Comparison of ENCODE assay signal across 13 cellular contexts in the genomic region with DNA sequence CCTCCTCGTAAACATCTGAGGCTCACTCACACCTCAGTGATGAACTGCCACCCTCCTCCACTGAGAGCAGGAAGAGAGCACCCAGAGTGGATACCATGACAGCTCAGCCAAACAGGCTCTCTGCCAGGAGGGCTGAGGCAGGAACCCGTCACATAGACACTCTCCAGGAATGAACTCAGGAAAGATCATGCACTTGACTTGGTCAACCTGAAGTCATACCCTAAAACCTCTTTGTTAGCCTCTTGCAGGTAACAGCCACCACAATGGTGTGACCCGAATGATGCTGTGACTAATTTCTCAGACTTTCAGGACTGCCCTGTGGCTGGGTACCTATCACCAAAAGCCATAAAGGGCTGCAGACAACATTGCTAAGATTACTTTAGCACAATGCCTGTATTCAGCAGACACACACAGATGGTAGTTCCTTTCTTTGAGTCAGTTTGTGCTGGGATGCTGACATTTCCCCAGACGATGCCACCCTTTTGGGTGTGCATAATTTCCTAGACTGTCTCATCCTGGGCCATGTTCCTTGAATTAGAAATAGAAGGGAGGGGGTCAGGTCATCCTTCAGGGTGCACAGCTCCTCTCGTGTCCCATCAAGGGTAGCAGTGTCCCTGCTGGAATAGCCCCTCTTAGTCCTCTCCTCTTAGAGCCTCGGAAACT. TPM values are rescaled to one million over a fixed set of nuclear protein-coding genes. Genes with fewer than 3 reads are reported as not detected.
DNase-seq lines count a peak whose midpoint lies in the region; ATAC-seq and TF ChIP-seq lines count a peak whose summit lies in the region.
"Had no signal": no experiment of that assay in that cellular context is flagged by ENCODE, and none has a peak within 500 bp of the region (broad histone marks: within the 10 kb centered on the region; RNA-seq: fewer than 3 reads in every experiment).

No MANE protein-coding gene starts in this region.

- H2BK5ac ChIP-seq in mesenchymal stem cell (ENCODE audit: low read depth, low read length, poor library complexity, severe bottlenecking): no peak overlapping the region

- ATAC-seq in GM21786 (IDR thresholded peaks at IDR 0.05; ENCODE audit: unreplicated experiment) (peak; percentile 69), PC-3 (peak; percentile 59), HG02678 (IDR thresholded peaks at IDR 0.05; ENCODE audit: unreplicated experiment) (no peak)

- CTCF ChIA-PET in PC-3 (lab: Charles Lee): no interaction called here

- H3K18ac ChIP-seq in mesenchymal stem cell (ENCODE audit: low read depth in 1 of 2, low read length in 2 of 2): no peak overlapping the region

- H4K8ac ChIP-seq in mesenchymal stem cell (ENCODE audit: low read length): no peak overlapping the region

- H3K9me3 ChIP-seq in PC-3 (ENCODE audit: low read length) (no peaks in the 10 kb centered on the region), MM.1S (replicated peaks; ENCODE audit: insufficient read depth, low read length) (no peaks in the 10 kb centered on the region), mesenchymal stem cell (ENCODE audit: control insufficient read depth, low read length) (no peaks in the 10 kb centered on the region)
- H3K9me3 ChIP-seq: SJSA1, suprapubic skin had no signal

- no peak overlapping the region for H2BK120ac ChIP-seq in mesenchymal stem cell (ENCODE audit: low read depth, low read length)

- no peak overlapping the region for H2BK12ac ChIP-seq in mesenchymal stem cell (ENCODE audit: low read length in 2 of 2)

- no peaks in the 10 kb centered on the region for H3K79me1 ChIP-seq in mesenchymal stem cell (replicated peaks; ENCODE audit: low read length, poor library complexity, severe bottlenecking)

- H3K4me1 ChIP-seq in PC-3 (ENCODE audit: insufficient read depth, low read length) (no peaks in the 10 kb centered on the region), MM.1S (ENCODE audit: low read length) (peaks cover 10% of the 10 kb centered on the region), mesenchymal stem cell (ENCODE audit: control insufficient read depth, insufficient read depth, low read depth, low read length) (no peaks in the 10 kb centered on the region)
- H3K4me1 ChIP-seq: SJSA1 had no signal

- DNase-seq in GM03348 (ENCODE audit: low spot score): peak; percentile 57
- DNase-seq in PC-3: peak; percentile 58
- DNase-seq in kidney epithelial cell (ENCODE audit: low read depth): peak; percentile 2
- no peak for DNase-seq in NCI-H2107 (lab: John Stamatoyannopoulos, UW)
- no peak for DNase-seq in MM.1S
- no peak for DNase-seq in mesenchymal stem cell
- DNase-seq: activated CD4-positive, alpha-beta T cell treated with anti-CD3 and anti-CD28 coated beads, Interleukin-2, amount 50 U/mL, for 48 hours; NCI-H446 treated with DMSO at 0.1 percent for 48 hours had no signal

- no peak overlapping the region for H4K91ac ChIP-seq in mesenchymal stem cell (ENCODE audit: low read length)

- H3K9me2 ChIP-seq in PC-3 (replicated peaks; ENCODE audit: low read length) (no peaks in the 10 kb centered on the region), MM.1S (replicated peaks; ENCODE audit: insufficient read depth, low read length) (no peaks in the 10 kb centered on the region)

- peak overlapping the region in 1 of 2 experiments; percentile 50 for H3K23ac ChIP-seq in mesenchymal stem cell (ENCODE audit: low read length in 2 of 2)

- H2BK15ac ChIP-seq in mesenchymal stem cell (ENCODE audit: low read depth, poor library complexity, severe bottlenecking): no peak overlapping the region

- no peaks in the 10 kb centered on the region for H3K36me3 ChIP-seq in PC-3 (ENCODE audit: low read depth, low read length)
- H3K36me3 ChIP-seq in kidney epithelial cell (ENCODE audit: control insufficient read depth, insufficient read depth, low read length): no peaks in the 10 kb centered on the region
- no peaks in the 10 kb centered on the region for H3K36me3 ChIP-seq in MM.1S (replicated peaks; ENCODE audit: insufficient read depth, low read length)
- H3K36me3 ChIP-seq in mesenchymal stem cell (ENCODE audit: control insufficient read depth in 1 of 2, insufficient read depth in 2 of 2, low read depth in 1 of 2, low read length in 2 of 2): no peaks in the 10 kb centered on the region
- H3K36me3 ChIP-seq: SJSA1, suprapubic skin had no signal

- 80% methylated on average over 5 of the region's 6 CpGs for WGBS in mesenchymal stem cell

- H3K9ac ChIP-seq in PC-3 (ENCODE audit: low read length) (no peak overlapping the region), MM.1S (ENCODE audit: low read length) (no peak overlapping the region), mesenchymal stem cell (ENCODE audit: low read length) (no peak overlapping the region)

- no peak overlapping the region for H2AK5ac ChIP-seq in mesenchymal stem cell (ENCODE audit: low read length, severe bottlenecking)

- POLR2A ChIA-PET in PC-3 (lab: Charles Lee; ENCODE audit: unreplicated experiment): no interaction called here

- no peak overlapping the region for H2AFZ ChIP-seq in PC-3 (ENCODE audit: low read length)
- no peak overlapping the region for H2AFZ ChIP-seq in MM.1S (ENCODE audit: low read length)
- no peak overlapping the region for H2AFZ ChIP-seq in mesenchymal stem cell (ENCODE audit: low read depth, low read length)

- no TSS peak for BruUV-seq in PC-3 (replicated peaks; lab: Mats Ljungman, UMichigan)

- H3K79me2 ChIP-seq in PC-3 (ENCODE audit: low read length) (no peaks in the 10 kb centered on the region), MM.1S (ENCODE audit: low read length) (no peaks in the 10 kb centered on the region)

- H3K27ac ChIP-seq in PC-3 (ENCODE audit: low read length) (no peak overlapping the region), MM.1S (ENCODE audit: low read length) (no peak overlapping the region), mesenchymal stem cell (ENCODE audit: low read length, poor library complexity, severe bottlenecking) (no peak overlapping the region)
- H3K27ac ChIP-seq: SJSA1, suprapubic skin had no signal

- intact Hi-C loops in PC-3 (cut with micrococcal nuclease): no loop called here

- H3K4ac ChIP-seq in mesenchymal stem cell (ENCODE audit: low read depth in 1 of 2, low read length in 2 of 2): no peak overlapping the region

- no peak overlapping the region for H3K14ac ChIP-seq in mesenchymal stem cell (ENCODE audit: low read length in 2 of 2)

- H3K4me3 ChIP-seq in PC-3 (ENCODE audit: low read length) (no peak overlapping the region), kidney epithelial cell (ENCODE audit: low read depth, low read length) (no peak overlapping the region), MM.1S (ENCODE audit: low read length) (no peak overlapping the region), mesenchymal stem cell (ENCODE audit: insufficient read depth in 1 of 2, low read depth in 1 of 2, low read length in 2 of 2) (no peak overlapping the region)
- H3K4me3 ChIP-seq: SJSA1, suprapubic skin had no signal

- no peaks in the 10 kb centered on the region for H3F3A ChIP-seq in PC-3 (ENCODE audit: low read length, unreplicated experiment)
- H3F3A ChIP-seq in MM.1S (ENCODE audit: insufficient read depth, low read length): no peaks in the 10 kb centered on the region

- H4K20me1 ChIP-seq in PC-3 (ENCODE audit: low read length): no peaks in the 10 kb centered on the region
- no peaks in the 10 kb centered on the region for H4K20me1 ChIP-seq in MM.1S (ENCODE audit: insufficient read depth, low read length)

- H3K4me2 ChIP-seq in PC-3 (ENCODE audit: low read length) (no peak overlapping the region), MM.1S (ENCODE audit: low read depth, low read length) (no peak overlapping the region), mesenchymal stem cell (ENCODE audit: low read length, poor library complexity, severe bottlenecking) (no peak overlapping the region)

- H3K27me3 ChIP-seq in PC-3 (ENCODE audit: low read length): peaks cover 50% of the 10 kb centered on the region
- peaks cover 2% of the 10 kb centered on the region for H3K27me3 ChIP-seq in kidney epithelial cell (ENCODE audit: control insufficient read depth, insufficient read depth, low read length)
- no peaks in the 10 kb centered on the region for H3K27me3 ChIP-seq in MM.1S (replicated peaks; ENCODE audit: insufficient read depth, low read length)
- H3K27me3 ChIP-seq in mesenchymal stem cell (ENCODE audit: control insufficient read depth in 1 of 2, insufficient read depth in 1 of 2, low read length in 2 of 2): peaks cover 17 to 30% of the 10 kb centered on the region in 2 experiments
- H3K27me3 ChIP-seq: suprapubic skin had no signal

- no peak for TF ChIP-seq CTCF in PC-3 (conservative IDR thresholded peaks at IDR 0.05; ENCODE audit: low read depth, low read length)
- TF ChIP-seq CTCF in kidney epithelial cell (IDR thresholded peaks at IDR 0.05; ENCODE audit: insufficient read depth, low read length, poor library complexity, severe bottlenecking): no peak
- TF ChIP-seq CTCF in MM.1S (IDR thresholded peaks at IDR 0.05; ENCODE audit: low read length): no peak

RNA-seq across cellular contexts. Expression of gene CX3CR1, which starts 30.3 kb away (rescaled TPM):
- total RNA-seq in PC-3 (2014; rRNA removed): not detected in 2 replicates
- total RNA-seq in kidney epithelial cell: not detected in 2 replicates
- not detected for polyA plus RNA-seq in mesenchymal stem cell (2013, experiment 1 of 2)
- 0.01 TPM for polyA plus RNA-seq in mesenchymal stem cell (2013, experiment 2 of 2)
- total RNA-seq: endothelial cell of umbilical vein, SJSA1 had no signal
- polyA plus RNA-seq: endothelial cell of umbilical vein had no signal

RNA-seq across cellular contexts. Expression of gene XIRP1, which starts 57.2 kb away (rescaled TPM):
- total RNA-seq in PC-3 (2014; rRNA removed): not detected in 2 replicates
- total RNA-seq in kidney epithelial cell: 0.08 TPM in 1 of 2 replicates, not detected in the other
- polyA plus RNA-seq in mesenchymal stem cell (2013, experiment 1 of 2): 0.08 TPM
- 0.03 TPM for polyA plus RNA-seq in mesenchymal stem cell (2013, experiment 2 of 2)
- total RNA-seq: endothelial cell of umbilical vein, suprapubic skin had no signal
- polyA plus RNA-seq: endothelial cell of umbilical vein had no signal

Comparison
In these comparisons a context has a peak if more than half of its experiments do, and no peak if none do; other contexts are left out.
1. DNase-seq: peak in GM03348 (single experiment), PC-3 (single experiment) and kidney epithelial cell (single experiment); none in NCI-H2107 (single experiment), MM.1S (single experiment) and mesenchymal stem cell (single experiment).